ENCODE assay signal across 8 cellular contexts in the genomic region with DNA sequence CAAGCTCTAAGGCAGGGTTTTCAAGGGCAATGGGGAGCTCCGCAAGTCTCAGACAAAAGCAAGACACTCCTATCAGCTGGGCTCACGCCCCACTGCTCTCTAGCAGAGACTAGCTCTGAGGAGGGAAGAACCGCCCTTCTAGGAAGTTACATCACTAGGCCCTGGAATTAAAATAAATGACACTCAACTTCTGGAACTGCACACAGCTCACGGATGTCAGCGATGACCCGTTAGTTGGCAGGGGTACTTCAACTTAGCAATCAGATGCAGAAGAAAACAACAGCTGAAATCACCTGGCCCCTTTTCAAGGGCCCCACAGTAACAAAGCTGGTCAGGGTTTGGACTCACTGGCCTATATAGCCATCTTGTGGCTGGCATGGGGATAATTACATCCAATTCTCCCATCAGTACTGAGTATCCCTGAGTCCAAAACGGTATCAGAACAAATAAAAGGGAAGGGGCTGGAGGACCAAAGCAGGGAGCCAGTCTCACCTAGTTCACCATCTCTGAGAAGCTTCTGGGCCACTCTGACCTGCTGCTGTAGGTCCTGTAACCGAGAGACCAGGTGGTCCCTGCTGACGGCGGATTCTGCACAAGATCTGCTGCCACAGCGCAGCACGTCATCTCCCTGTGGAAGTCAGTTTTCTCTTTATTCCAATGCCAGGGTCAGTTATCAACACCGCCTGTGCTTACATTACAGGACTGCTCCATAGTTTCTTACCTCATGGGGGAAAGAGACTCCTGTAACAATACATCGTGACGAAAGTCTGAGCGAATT. TPM values are rescaled to one million over a fixed set of nuclear protein-coding genes. Genes with fewer than 3 reads are reported as not detected.
DNase-seq lines count a peak whose midpoint lies in the region; ATAC-seq, FAIRE-seq and TF ChIP-seq lines count a peak whose summit lies in the region.

No MANE protein-coding gene starts in this region.

- H3K4me1 ChIP-seq in RWPE2 (ENCODE audit: insufficient read depth, poor library complexity, severe bottlenecking) (peaks cover 25% of the 10 kb centered on the region), endothelial cell of umbilical vein (ENCODE audit: control insufficient read depth, extremely low read depth, insufficient read depth, low read length) (peaks cover 21% of the 10 kb centered on the region), mucosa of descending colon (ENCODE audit: low read depth) (peaks cover 21% of the 10 kb centered on the region), aorta (ENCODE audit: control insufficient read depth in 1 of 2, insufficient read depth in 2 of 2, low read length in 2 of 2) (peaks cover 0 to 4% of the 10 kb centered on the region in 2 donors)

- H3K27me3 ChIP-seq in AG04450 (ENCODE audit: control insufficient read depth, insufficient read depth, low read length), result no peaks in the 10 kb centered on the region
- no peaks in the 10 kb centered on the region for H3K27me3 ChIP-seq in RWPE2 (ENCODE audit: insufficient read depth, poor library complexity, severe bottlenecking)
- no peaks in the 10 kb centered on the region for H3K27me3 ChIP-seq in endothelial cell of umbilical vein (ENCODE audit: control insufficient read depth in 2 of 2, insufficient read depth in 2 of 2, low read length in 2 of 2)
- no peaks in the 10 kb centered on the region for H3K27me3 ChIP-seq in aorta (ENCODE audit: control insufficient read depth in 1 of 2, insufficient read depth in 2 of 2, low read length in 1 of 2)

- 57 to 62% methylated on average over 16 of the region's 16 CpGs for WGBS in aorta, 2 donors

- H3K79me2 ChIP-seq in endothelial cell of umbilical vein (ENCODE audit: control insufficient read depth, insufficient read depth, low read length), result no peaks in the 10 kb centered on the region

- POLR2A ChIA-PET in AG04450 (lab: Yijun Ruan, JAX) (interaction anchor here (0.6 to 2.5 kb wide), 8 partner anchors 18 to 267 kb away, joined by 3 to 37 read pairs (median 5); a partner anchor contains a TSS), endothelial cell of umbilical vein (lab: Charles Lee) (interaction anchor here (0.6 to 2.8 kb wide), 3 partner anchors 62 to 71 kb away, joined by 3 to 16 read pairs (median 4); no protein-coding TSS in a partner anchor)

- dilution Hi-C loops in endothelial cell of umbilical vein (cut with MboI; ENCODE audit: extremely low pct_ligation_motif_present, low sequenced_read_pairs), result no loop called here

- H3K9ac ChIP-seq in endothelial cell of umbilical vein (replicated peaks; ENCODE audit: extremely low read depth, insufficient read depth, low read length), result no peak overlapping the region

- no peaks in the 10 kb centered on the region; the same call in 1 of the 2 replicates for H3K9me3 ChIP-seq in AG04450 (ENCODE audit: control insufficient read depth, insufficient read depth, low read length)
- H3K9me3 ChIP-seq in RWPE2 (ENCODE audit: severe bottlenecking), result no peaks in the 10 kb centered on the region
- H3K9me3 ChIP-seq in endothelial cell of umbilical vein (replicated peaks; ENCODE audit: control insufficient read depth, insufficient read depth, low read length), result no peaks in the 10 kb centered on the region
- no peaks in the 10 kb centered on the region for H3K9me3 ChIP-seq in mucosa of descending colon
- no peaks in the 10 kb centered on the region for H3K9me3 ChIP-seq in aorta (ENCODE audit: control insufficient read depth, low read length)

- intact Hi-C loops in endothelial cell of umbilical vein (cut with micrococcal nuclease) (loop anchor here (1.0 kb wide), 2 partner anchors 64 to 115 kb away; no protein-coding TSS in a partner anchor), mucosa of descending colon (cut with DNase I, micrococcal nuclease) (loop anchor here in 1 of 2 donors (5.0 kb wide), 1 partner anchor 62 kb away; a partner anchor contains a TSS), aorta (cut with DNase I) (loop anchor here in 1 of 2 donors (5.0 kb wide), 1 partner anchor 62 kb away; a partner anchor contains a TSS)

- no peak for TF ChIP-seq POLR2A in endothelial cell of umbilical vein (IDR thresholded peaks at IDR 0.05; ENCODE audit: low read depth, low read length)

- H3K27ac ChIP-seq in AG04450 (ENCODE audit: low read depth, low read length) (peak overlapping the region; percentile 62), RWPE2 (ENCODE audit: poor library complexity, severe bottlenecking) (no peak overlapping the region), endothelial cell of umbilical vein (ENCODE audit: insufficient read depth, low read depth, low read length) (peak overlapping the region; percentile 19), aorta (ENCODE audit: low read depth in 1 of 2, low read length in 2 of 2) (peak overlapping the region in 1 of 2 donors; percentile 8)

- ATAC-seq in RWPE2 (ENCODE audit: low read depth), result peak; percentile 32; the same call in 1 of the 3 replicates
- ATAC-seq in mucosa of descending colon, result peak; percentile 40
- peak; percentile 80 for ATAC-seq in aorta (ENCODE audit: low FRiP score)
- ATAC-seq in GM21390 (IDR thresholded peaks at IDR 0.05; ENCODE audit: unreplicated experiment), result no peak

- peak; percentile 79 for FAIRE-seq in endothelial cell of umbilical vein (lab: Jason Lieb, UNC)

- no peaks in the 10 kb centered on the region for H4K20me1 ChIP-seq in endothelial cell of umbilical vein (replicated peaks; ENCODE audit: control insufficient read depth, extremely low read depth, insufficient read depth, low read length)

- H3K36me3 ChIP-seq in RWPE2 (ENCODE audit: low read depth) (peaks cover 70% of the 10 kb centered on the region), endothelial cell of umbilical vein (ENCODE audit: control insufficient read depth in 2 of 2, extremely low read depth in 1 of 2, insufficient read depth in 2 of 2, low read length in 2 of 2) (peaks cover 2% of the 10 kb centered on the region in 2 experiments), mucosa of descending colon (ENCODE audit: low read depth) (no peaks in the 10 kb centered on the region), aorta (ENCODE audit: control insufficient read depth in 1 of 2, insufficient read depth in 2 of 2, low read length in 1 of 2) (no peaks in the 10 kb centered on the region)

- no peaks in the 10 kb centered on the region for H3K9me1 ChIP-seq in endothelial cell of umbilical vein (replicated peaks; ENCODE audit: control insufficient read depth, extremely low read depth, insufficient read depth, low read length)

- no peak overlapping the region for H3K4me2 ChIP-seq in endothelial cell of umbilical vein (ENCODE audit: insufficient read depth, low read length)

- peak; percentile 90 for TF ChIP-seq CTCF in AG04450 (IDR thresholded peaks at IDR 0.05; ENCODE audit: low read depth, low read length)
- peak; percentile 42 for TF ChIP-seq CTCF in GM12873 (IDR thresholded peaks at IDR 0.05; ENCODE audit: insufficient read depth, low read depth, low read length, missing control alignments)
- TF ChIP-seq CTCF in RWPE2 (IDR thresholded peaks at IDR 0.05; ENCODE audit: poor library complexity, severe bottlenecking), result peak; percentile 61
- TF ChIP-seq CTCF in endothelial cell of umbilical vein (IDR thresholded peaks at IDR 0.05; ENCODE audit: extremely low read depth in 1 of 2, insufficient read depth in 1 of 2, low read depth in 1 of 2, low read length in 2 of 2), result peak; percentile 49 to 63
- peak; percentile 28 for TF ChIP-seq CTCF in mucosa of descending colon (IDR thresholded peaks at IDR 0.05)

- no peak overlapping the region for H2AFZ ChIP-seq in endothelial cell of umbilical vein (ENCODE audit: low read depth, low read length)

- CTCF ChIA-PET in AG04450 (lab: Charles Lee) (interaction anchor here (0.7 to 7.3 kb wide), 17 partner anchors 9 to 210 kb away, joined by 3 to 89 read pairs (median 6); a partner anchor contains a TSS), endothelial cell of umbilical vein (lab: Charles Lee) (interaction anchor here (0.8 to 8.8 kb wide), 29 partner anchors 10 to 210 kb away, joined by 3 to 262 read pairs (median 5); a partner anchor contains a TSS)

- H3K4me3 ChIP-seq in AG04450 (ENCODE audit: low read depth, low read length) (no peak overlapping the region), RWPE2 (ENCODE audit: severe bottlenecking) (no peak overlapping the region), endothelial cell of umbilical vein (replicated peaks in 1 of 3; ENCODE audit: insufficient read depth in 1 of 3, low read depth in 1 of 3, low read length in 3 of 3) (no peak overlapping the region), mucosa of descending colon (no peak overlapping the region), aorta (ENCODE audit: low read length in 2 of 2) (no peak overlapping the region)

- BruUV-seq in endothelial cell of umbilical vein (replicated peaks; lab: Mats Ljungman, UMichigan), result no TSS peak

- peak; percentile 78 for DNase-seq in AG04450 (ENCODE audit: low read depth, low spot score)
- DNase-seq in RWPE2 (ENCODE audit: low spot score), result no peak
- DNase-seq in endothelial cell of umbilical vein (ENCODE audit: low read depth, low spot score), result peak; percentile 80
- DNase-seq in mucosa of descending colon, result peak in 2 of 3 donors; percentile 68 to 74
- peak; percentile 84 to 86 for DNase-seq in aorta
- no peak for DNase-seq in midbrain (lab: John Stamatoyannopoulos, UW)

RNA-seq across cellular contexts. Expression of a gene that starts 22.2 kb away (rescaled TPM):
- polyA plus RNA-seq in AG04450 (2011; rRNA removed), result 376 and 473 TPM in 2 replicates
- polyA minus RNA-seq in AG04450 (2011; rRNA and poly(A)+ RNA removed), result 64.2 and 93.9 TPM in 2 replicates
- total RNA-seq in endothelial cell of umbilical vein, result not detected in 2 replicates
- not detected in 2 replicates for polyA plus RNA-seq in endothelial cell of umbilical vein
- not detected in 2 replicates for polyA plus RNA-seq in endothelial cell of umbilical vein (2011; cell fraction: cytosol; rRNA removed)
- not detected in 2 replicates for polyA plus RNA-seq in endothelial cell of umbilical vein (2011; cell fraction: nucleus; rRNA removed)
- 0.85 and 0.87 TPM in 2 replicates for polyA plus RNA-seq in endothelial cell of umbilical vein (2012)
- 1.6 and 3.4 TPM in 2 replicates for polyA minus RNA-seq in endothelial cell of umbilical vein
- not detected for polyA minus RNA-seq in endothelial cell of umbilical vein (2011; cell fraction: cytosol; rRNA and poly(A)+ RNA removed)
- not detected in 2 replicates for polyA minus RNA-seq in endothelial cell of umbilical vein (2011; cell fraction: nucleus; rRNA and poly(A)+ RNA removed)
- total RNA-seq in mucosa of descending colon, result 100 to 1,000 TPM in 1 of 3 donors, 10 to 100 TPM in 2; 16.9 to 111 (median 76.9) TPM
- total RNA-seq in aorta, result 100 to 1,000 TPM; 378 to 941 TPM
- 10 to 100 TPM in 1 of 2 donors, 1 to 10 TPM in 1; 5.3 to 48.1 TPM for polyA plus RNA-seq in aorta

RNA-seq across cellular contexts. Expression of a gene that starts 41.4 kb away (rescaled TPM):
- polyA plus RNA-seq in AG04450 (2011; rRNA removed), result 0.07 TPM in 1 of 2 replicates, not detected in the other
- polyA minus RNA-seq in AG04450 (2011; rRNA and poly(A)+ RNA removed), result not detected in 2 replicates
- 0.30 TPM in 1 of 2 replicates, not detected in the other for total RNA-seq in endothelial cell of umbilical vein
- polyA plus RNA-seq in endothelial cell of umbilical vein, result 0.03 and 0.14 TPM in 2 replicates
- 0.06 and 0.09 TPM in 2 replicates for polyA plus RNA-seq in endothelial cell of umbilical vein (2011; cell fraction: cytosol; rRNA removed)
- 0.11 and 0.21 TPM in 2 replicates for polyA plus RNA-seq in endothelial cell of umbilical vein (2011; cell fraction: nucleus; rRNA removed)
- polyA plus RNA-seq in endothelial cell of umbilical vein (2012), result 0.12 TPM in 1 of 2 replicates, not detected in the other
- polyA minus RNA-seq in endothelial cell of umbilical vein, result 0.15 TPM in 1 of 2 replicates, not detected in the other
- polyA minus RNA-seq in endothelial cell of umbilical vein (2011; cell fraction: cytosol; rRNA and poly(A)+ RNA removed), result 1.5 TPM
- polyA minus RNA-seq in endothelial cell of umbilical vein (2011; cell fraction: nucleus; rRNA and poly(A)+ RNA removed), result not detected in 2 replicates
- total RNA-seq in mucosa of descending colon, result 1 to 10 TPM in 2 of 3 donors, under 1 TPM in 1; 0.78 to 8.2 (median 2.9) TPM
- 10 to 100 TPM; 14.9 to 15.1 TPM for total RNA-seq in aorta
- polyA plus RNA-seq in aorta, result 1 to 10 TPM in 1 of 2 donors, under 1 TPM in 1; 0.13 to 1.0 TPM

RNA-seq across cellular contexts. Expression of a gene that starts 45.7 kb away (rescaled TPM):
- polyA plus RNA-seq in AG04450 (2011; rRNA removed), result 5.6 and 5.7 TPM in 2 replicates
- 9.8 and 11.6 TPM in 2 replicates for polyA minus RNA-seq in AG04450 (2011; rRNA and poly(A)+ RNA removed)
- 11.5 and 14.6 TPM in 2 replicates for total RNA-seq in endothelial cell of umbilical vein
- 5.3 and 6.0 TPM in 2 replicates for polyA plus RNA-seq in endothelial cell of umbilical vein
- polyA plus RNA-seq in endothelial cell of umbilical vein (2011; cell fraction: cytosol; rRNA removed), result 5.5 and 6.0 TPM in 2 replicates
- polyA plus RNA-seq in endothelial cell of umbilical vein (2011; cell fraction: nucleus; rRNA removed), result 17.8 and 17.9 TPM in 2 replicates
- 7.1 and 7.2 TPM in 2 replicates for polyA plus RNA-seq in endothelial cell of umbilical vein (2012)
- 14.8 and 18.5 TPM in 2 replicates for polyA minus RNA-seq in endothelial cell of umbilical vein
- polyA minus RNA-seq in endothelial cell of umbilical vein (2011; cell fraction: cytosol; rRNA and poly(A)+ RNA removed), result 7.8 TPM
- polyA minus RNA-seq in endothelial cell of umbilical vein (2011; cell fraction: nucleus; rRNA and poly(A)+ RNA removed), result 11.4 and 18.5 TPM in 2 replicates
- 10 to 100 TPM in 2 of 3 donors, 1 to 10 TPM in 1; 9.8 to 19.4 (median 10.7) TPM for total RNA-seq in mucosa of descending colon
- 10 to 100 TPM; 15.0 to 19.2 TPM for total RNA-seq in aorta
- 1 to 10 TPM; 2.4 to 9.5 TPM for polyA plus RNA-seq in aorta

RNA-seq across cellular contexts. Expression of a gene that starts 45.8 kb away (rescaled TPM):
- 52.3 and 56.4 TPM in 2 replicates for polyA plus RNA-seq in AG04450 (2011; rRNA removed)
- 46.7 and 52.0 TPM in 2 replicates for polyA minus RNA-seq in AG04450 (2011; rRNA and poly(A)+ RNA removed)
- total RNA-seq in endothelial cell of umbilical vein, result 123 and 137 TPM in 2 replicates
- polyA plus RNA-seq in endothelial cell of umbilical vein, result 48.9 and 50.5 TPM in 2 replicates
- 82.7 and 97.9 TPM in 2 replicates for polyA plus RNA-seq in endothelial cell of umbilical vein (2011; cell fraction: cytosol; rRNA removed)
- polyA plus RNA-seq in endothelial cell of umbilical vein (2011; cell fraction: nucleus; rRNA removed), result 74.9 and 82.6 TPM in 2 replicates
- polyA plus RNA-seq in endothelial cell of umbilical vein (2012), result 62.7 and 84.0 TPM in 2 replicates
- polyA minus RNA-seq in endothelial cell of umbilical vein, result 65.3 and 96.0 TPM in 2 replicates
- polyA minus RNA-seq in endothelial cell of umbilical vein (2011; cell fraction: cytosol; rRNA and poly(A)+ RNA removed), result 62.6 TPM
- polyA minus RNA-seq in endothelial cell of umbilical vein (2011; cell fraction: nucleus; rRNA and poly(A)+ RNA removed), result 12.8 and 20.3 TPM in 2 replicates
- 10 to 100 TPM; 52.3 to 77.4 (median 75.5) TPM for total RNA-seq in mucosa of descending colon
- total RNA-seq in aorta, result 10 to 100 TPM; 65.0 to 75.0 TPM
- 10 to 100 TPM; 17.2 to 23.8 TPM for polyA plus RNA-seq in aorta

RNA-seq across cellular contexts. Expression of a gene that starts 59.5 kb away (rescaled TPM):
- polyA plus RNA-seq in AG04450 (2011; rRNA removed), result 2.9 and 3.6 TPM in 2 replicates
- polyA minus RNA-seq in AG04450 (2011; rRNA and poly(A)+ RNA removed), result 5.7 and 6.9 TPM in 2 replicates
- 16.5 and 17.3 TPM in 2 replicates for total RNA-seq in endothelial cell of umbilical vein
- 10.4 and 12.1 TPM in 2 replicates for polyA plus RNA-seq in endothelial cell of umbilical vein
- 5.0 and 7.6 TPM in 2 replicates for polyA plus RNA-seq in endothelial cell of umbilical vein (2011; cell fraction: cytosol; rRNA removed)
- polyA plus RNA-seq in endothelial cell of umbilical vein (2011; cell fraction: nucleus; rRNA removed), result 18.5 and 22.3 TPM in 2 replicates
- polyA plus RNA-seq in endothelial cell of umbilical vein (2012), result 10.1 and 11.7 TPM in 2 replicates
- polyA minus RNA-seq in endothelial cell of umbilical vein, result 10.2 and 10.9 TPM in 2 replicates
- 12.5 TPM for polyA minus RNA-seq in endothelial cell of umbilical vein (2011; cell fraction: cytosol; rRNA and poly(A)+ RNA removed)
- polyA minus RNA-seq in endothelial cell of umbilical vein (2011; cell fraction: nucleus; rRNA and poly(A)+ RNA removed), result 9.7 and 18.8 TPM in 2 replicates
- total RNA-seq in mucosa of descending colon, result 10 to 100 TPM; 17.3 to 27.3 (median 22.4) TPM
- total RNA-seq in aorta, result 10 to 100 TPM; 16.1 to 27.3 TPM
- polyA plus RNA-seq in aorta, result 10 to 100 TPM in 1 of 2 donors, 1 to 10 TPM in 1; 3.0 to 13.1 TPM

Comparison
In these comparisons a context has a peak if more than half of its experiments do, and no peak if none do; other contexts are left out.
1. DNase-seq: peak in AG04450 (single experiment), endothelial cell of umbilical vein (single experiment), mucosa of descending colon (2 of 3) and aorta (2 of 2); none in RWPE2 (single experiment) and midbrain (single experiment).
2. CTCF ChIP-seq: peak in every context shown above with its lines; median percentile 90 in AG04450; 61 in RWPE2; 56 in endothelial cell of umbilical vein; 42 in GM12873; 28 in mucosa of descending colon.
3. RNA of a gene that starts 22.2 kb away (total RNA-seq): 378 to 941 TPM in aorta and 16.9 to 111 TPM in mucosa of descending colon; not detected in endothelial cell of umbilical vein; every median in the first group is over 10 times any median in the second.